Comparison of ENCODE assay signal across 9 cellular contexts in genomic region chr20:35305682-35306556, GRCh38. TPM values are rescaled to one million over a fixed set of nuclear protein-coding genes. Genes with fewer than 3 reads are reported as not detected.
DNase-seq lines count a peak whose midpoint lies in the region; ATAC-seq, FAIRE-seq and TF ChIP-seq lines count a peak whose summit lies in the region.
"Had no signal": no experiment of that assay in that cellular context is flagged by ENCODE, and none has a peak within 500 bp of the region (broad histone marks: within the 10 kb centered on the region; RNA-seq: fewer than 3 reads in every experiment).

No MANE protein-coding gene starts in this region.

- H3K9ac ChIP-seq in GM12878 (ENCODE audit: control insufficient read depth, insufficient read depth, low read length): no peak overlapping the region

- no peak for TF ChIP-seq CTCF in GM12878 (IDR thresholded peaks at IDR 0.05 in 2 of 3, conservative IDR thresholded peaks at IDR 0.05 in 1 of 3; ENCODE audit: control insufficient read depth in 2 of 3, extremely low read depth in 1 of 3, insufficient read depth in 1 of 3, low read depth in 3 of 3, low read length in 3 of 3)
- no peak for TF ChIP-seq CTCF in suprapubic skin (IDR thresholded peaks at IDR 0.05)

- SMC1A ChIA-PET in GM12878 (lab: Charles Lee; ENCODE audit: uncharacterized antibody, unreplicated experiment): interaction anchor here (1.3 to 2.7 kb wide), 2 partner anchors 23 to 142 kb away, joined by 7 to 9 read pairs; no protein-coding TSS in a partner anchor

- no peak overlapping the region for H2AFZ ChIP-seq in GM12878 (ENCODE audit: control insufficient read depth, low read depth, low read length)

- WGBS in GM12878 (ENCODE audit: insufficient coverage, insufficient replicate concordance, low lambda C conversion rate, missing lambda C conversion rate): 58% methylated on average over 12 of the region's 12 CpGs
- 64% methylated on average over 8 of the region's 12 CpGs for WGBS in suprapubic skin

- TF ChIP-seq POLR2A in GM12878 (IDR thresholded peaks at IDR 0.05; ENCODE audit: low read depth, low read length) (no peak), suprapubic skin (IDR thresholded peaks at IDR 0.05) (no peak)

- POLR2A ChIA-PET in GM12878 (lab: Charles Lee): no interaction called here

- H3K9me3 ChIP-seq in GM12878 (replicated peaks; ENCODE audit: control insufficient read depth, insufficient read depth, low read length): no peaks in the 10 kb centered on the region
- H3K9me3 ChIP-seq in muscle layer of duodenum (ENCODE audit: control insufficient read depth in 1 of 2, low read length in 2 of 2): no peaks in the 10 kb centered on the region
- no peaks in the 10 kb centered on the region for H3K9me3 ChIP-seq in suprapubic skin

- H3K27me3 ChIP-seq in GM12878 (replicated peaks in 1 of 2; ENCODE audit: control insufficient read depth in 2 of 2, insufficient read depth in 2 of 2, low read length in 1 of 2) (no peaks in the 10 kb centered on the region), muscle layer of duodenum (ENCODE audit: low read depth, low read length) (no peaks in the 10 kb centered on the region), suprapubic skin (no peaks in the 10 kb centered on the region)

- no peak for FAIRE-seq in GM12878 (lab: Jason Lieb, UNC)

- ATAC-seq in SK-N-SH treated with all-trans-retinoic acid at 6 μM for 48 hours (peak; percentile 75), GM12878 (no peak), HG03439 (IDR thresholded peaks at IDR 0.05; ENCODE audit: unreplicated experiment) (no peak)

- RAD21 ChIA-PET in GM12878 (lab: Charles Lee; ENCODE audit: unreplicated experiment): interaction anchor here (0.5 to 1.4 kb wide), 3 partner anchors 24 to 161 kb away, joined by 3 to 6 read pairs (median 5); no protein-coding TSS in a partner anchor

- H3K4me3 ChIP-seq in GM12878 (no peak overlapping the region), muscle layer of duodenum (ENCODE audit: low read depth in 1 of 2, low read length in 2 of 2) (no peak overlapping the region), suprapubic skin (no peak overlapping the region)

- H3K79me2 ChIP-seq in GM12878 (ENCODE audit: control insufficient read depth, insufficient read depth, low read length): no peaks in the 10 kb centered on the region

- H3K4me1 ChIP-seq in GM12878 (ENCODE audit: control insufficient read depth, insufficient read depth, low read length) (peaks cover 3% of the 10 kb centered on the region), muscle layer of duodenum (ENCODE audit: control insufficient read depth in 1 of 2, insufficient read depth in 2 of 2, low read length in 2 of 2) (peaks cover 4 to 24% of the 10 kb centered on the region in 2 donors), suprapubic skin (peaks cover 64% of the 10 kb centered on the region)

- H3K36me3 ChIP-seq in GM12878 (ENCODE audit: control insufficient read depth in 2 of 2, insufficient read depth in 2 of 2, low read length in 1 of 2): peaks cover 3 to 5% of the 10 kb centered on the region in 2 experiments; a peak in 3 of 4 replicates
- peaks cover 0 to 5% of the 10 kb centered on the region in 2 donors for H3K36me3 ChIP-seq in muscle layer of duodenum (ENCODE audit: control insufficient read depth in 1 of 2, insufficient read depth in 2 of 2, low read length in 2 of 2)
- H3K36me3 ChIP-seq in suprapubic skin: no peaks in the 10 kb centered on the region

- H3K4me2 ChIP-seq in GM12878 (ENCODE audit: control insufficient read depth, insufficient read depth): no peak overlapping the region

- H3K27ac ChIP-seq in GM12878 (ENCODE audit: control insufficient read depth, insufficient read depth) (no peak overlapping the region), muscle layer of duodenum (ENCODE audit: low read length) (peak overlapping the region; percentile 36), suprapubic skin (peak overlapping the region; percentile 86)

- BruUV-seq in GM12878 (replicated peaks; lab: Mats Ljungman, UMichigan): no TSS peak

- intact Hi-C loops in GM12878 (cut with micrococcal nuclease; ENCODE audit: unreplicated experiment): no loop called here

- DNase-seq in H4 (ENCODE audit: low spot score) (peak; percentile 97), GM12878 (ENCODE audit: low read depth, low spot score) (no peak), suprapubic skin (ENCODE audit: low spot score in 2 of 2) (no peak), NCI-H2107 treated with DMSO at 0.1 percent for 48 hours (lab: John Stamatoyannopoulos, UW; ENCODE audit: unreplicated experiment) (no peak), NCI-H510A treated with DMSO at 0.1 percent for 48 hours (lab: John Stamatoyannopoulos, UW) (no peak)

- H4K20me1 ChIP-seq in GM12878 (ENCODE audit: control insufficient read depth, insufficient read depth): no peaks in the 10 kb centered on the region

- TF ChIP-seq RAD21 in GM12878 (IDR thresholded peaks at IDR 0.05; ENCODE audit: insufficient read depth, low read depth, low read length): no peak

- TF ChIP-seq EP300 in GM12878 (IDR thresholded peaks at IDR 0.05; ENCODE audit: borderline replicate concordance in 1 of 2, control insufficient read depth in 1 of 2, low read depth in 2 of 2, low read length in 2 of 2) (no peak), suprapubic skin (IDR thresholded peaks at IDR 0.05) (no peak)

- in situ Hi-C loops in GM12878 (cut with MboI): no loop called here

- CTCF ChIA-PET in GM12878 (lab: Yijun Ruan, JAX): interaction anchor here (0.9 to 7.3 kb wide), 8 partner anchors 13 to 161 kb away, joined by 3 to 81 read pairs (median 5); no protein-coding TSS in a partner anchor

TF ChIP-seq in GM12878, 131 proteins besides CTCF, POLR2A, EP300 and RAD21:
- no peak for TF ChIP-seq JUND (IDR thresholded peaks at IDR 0.05; ENCODE audit: low read depth, low read length)
- TF ChIP-seq RUNX3 (IDR thresholded peaks at IDR 0.05; ENCODE audit: low read length): peak; percentile 14; the same call in 1 of the 2 replicates
- no peak for TF ChIP-seq MTA3 (IDR thresholded peaks at IDR 0.05; ENCODE audit: borderline replicate concordance, low read length)
- no peak for TF ChIP-seq DPF2 (IDR thresholded peaks at IDR 0.05)

RNA-seq across cellular contexts. Expression of gene FAM83C, which starts 13.7 kb away (rescaled TPM):
- not detected in 2 replicates for total RNA-seq in H4 (2014; rRNA removed; shearing (Covaris generic))
- not detected in 2 replicates for total RNA-seq in GM12878 (2013; cell fraction: nucleolus; rRNA removed)
- total RNA-seq in GM12878 (2014; rRNA removed) (not detected in 2 replicates), GM12878 (2014; rRNA removed; fragmentation: Illumina TruSeq; extraction: Trizol) (not detected in 2 replicates), GM12878 (2021) (not detected in 2 replicates), suprapubic skin (10 to 100 TPM; 29.3 to 68.8 (median 65.0) TPM)
- polyA plus RNA-seq in GM12878 (2011; ENCODE audit: low read depth): not detected
- polyA plus RNA-seq in GM12878 (2011; rRNA removed) (not detected in 2 replicates), GM12878 (2014; fragmentation: Illumina TruSeq; extraction: Trizol) (not detected in 2 replicates), GM12878 (2014; fragmentation: Nextera tagmentation; extraction: Ambion mirVana) (not detected), GM12878 (2014; rRNA removed) (not detected in 2 replicates), GM12878 (2016; fragmentation: Nextera tagmentation; extraction: Ambion mirVana) (not detected)
- polyA plus RNA-seq in GM12878 (2011; cell fraction: cytosol; rRNA removed): not detected in 2 replicates
- polyA plus RNA-seq in GM12878 (2011; cell fraction: nucleus; rRNA removed): not detected in 2 replicates
- 0.05 TPM in 1 of 2 replicates, not detected in the other for polyA plus RNA-seq in GM12878 (2012)
- polyA minus RNA-seq in GM12878 (2011; rRNA and poly(A)+ RNA removed): not detected in 2 replicates
- not detected in 2 replicates for polyA minus RNA-seq in GM12878 (2011; cell fraction: cytosol; rRNA and poly(A)+ RNA removed)
- polyA minus RNA-seq in GM12878 (2011; cell fraction: nucleus; rRNA and poly(A)+ RNA removed): not detected in 2 replicates
- polyA plus RNA-seq: IgD-negative memory B cell had no signal

RNA-seq across cellular contexts. Expression of gene EIF6, which starts 21.3 kb away (rescaled TPM):
- 228 and 244 TPM in 2 replicates for total RNA-seq in H4 (2014; rRNA removed; shearing (Covaris generic))
- 28.7 and 28.9 TPM in 2 replicates for total RNA-seq in GM12878 (2013; cell fraction: nucleolus; rRNA removed)
- 189 and 194 TPM in 2 replicates for total RNA-seq in GM12878 (2014; rRNA removed)
- total RNA-seq in GM12878 (2014; rRNA removed; fragmentation: Illumina TruSeq; extraction: Trizol): 120 and 127 TPM in 2 replicates
- total RNA-seq in GM12878 (2021): 163 and 168 TPM in 2 replicates
- polyA plus RNA-seq in GM12878 (2011; ENCODE audit: low read depth): 83.6 TPM
- 91.4 and 179 TPM in 2 replicates for polyA plus RNA-seq in GM12878 (2011; rRNA removed)
- polyA plus RNA-seq in GM12878 (2011; cell fraction: cytosol; rRNA removed): 259 and 394 TPM in 2 replicates
- polyA plus RNA-seq in GM12878 (2011; cell fraction: nucleus; rRNA removed): 240 and 253 TPM in 2 replicates
- 92.0 and 97.7 TPM in 2 replicates for polyA plus RNA-seq in GM12878 (2012)
- 88.4 and 164 TPM in 2 replicates for polyA plus RNA-seq in GM12878 (2014; fragmentation: Illumina TruSeq; extraction: Trizol)
- 100 to 1,000 TPM; 405 to 607 TPM for polyA plus RNA-seq in GM12878 (2014; fragmentation: Nextera tagmentation; extraction: Ambion mirVana)
- 204 and 214 TPM in 2 replicates for polyA plus RNA-seq in GM12878 (2014; rRNA removed)
- polyA plus RNA-seq in GM12878 (2016; fragmentation: Nextera tagmentation; extraction: Ambion mirVana): 100 to 1,000 TPM; 256 to 277 TPM
- polyA minus RNA-seq in GM12878 (2011; rRNA and poly(A)+ RNA removed): 121 and 171 TPM in 2 replicates
- polyA minus RNA-seq in GM12878 (2011; cell fraction: cytosol; rRNA and poly(A)+ RNA removed): 35.1 and 47.9 TPM in 2 replicates
- 25.6 and 46.9 TPM in 2 replicates for polyA minus RNA-seq in GM12878 (2011; cell fraction: nucleus; rRNA and poly(A)+ RNA removed)
- 100 to 1,000 TPM; 111 to 229 (median 174) TPM for total RNA-seq in suprapubic skin

RNA-seq across cellular contexts. Expression of gene MMP24OS, which starts 28.0 kb away (rescaled TPM):
- total RNA-seq in H4 (2014; rRNA removed; shearing (Covaris generic)): 4.0 and 10.4 TPM in 2 replicates
- total RNA-seq in GM12878 (2013; cell fraction: nucleolus; rRNA removed): 68.0 and 70.0 TPM in 2 replicates
- total RNA-seq in GM12878 (2014; rRNA removed) (9.6 and 10.7 TPM in 2 replicates), GM12878 (2014; rRNA removed; fragmentation: Illumina TruSeq; extraction: Trizol) (6.2 and 7.1 TPM in 2 replicates), GM12878 (2021) (30.9 and 31.4 TPM in 2 replicates), suprapubic skin (10 to 100 TPM; 25.2 to 46.8 (median 35.2) TPM)
- 9.2 TPM for polyA plus RNA-seq in GM12878 (2011; ENCODE audit: low read depth)
- polyA plus RNA-seq in GM12878 (2011; rRNA removed) (9.6 and 12.3 TPM in 2 replicates), GM12878 (2014; fragmentation: Illumina TruSeq; extraction: Trizol) (3.4 and 9.1 TPM in 2 replicates), GM12878 (2014; fragmentation: Nextera tagmentation; extraction: Ambion mirVana) (1 to 10 TPM; 2.0 to 3.6 TPM), GM12878 (2014; rRNA removed) (25.8 and 27.9 TPM in 2 replicates), GM12878 (2016; fragmentation: Nextera tagmentation; extraction: Ambion mirVana) (10 to 100 TPM; 18.3 to 20.0 TPM)
- 16.2 and 16.5 TPM in 2 replicates for polyA plus RNA-seq in GM12878 (2011; cell fraction: cytosol; rRNA removed)
- 31.7 and 36.4 TPM in 2 replicates for polyA plus RNA-seq in GM12878 (2011; cell fraction: nucleus; rRNA removed)
- polyA plus RNA-seq in GM12878 (2012): 31.3 and 32.3 TPM in 2 replicates
- 10.9 and 26.3 TPM in 2 replicates for polyA minus RNA-seq in GM12878 (2011; rRNA and poly(A)+ RNA removed)
- 12.2 and 16.9 TPM in 2 replicates for polyA minus RNA-seq in GM12878 (2011; cell fraction: cytosol; rRNA and poly(A)+ RNA removed)
- 35.1 and 46.4 TPM in 2 replicates for polyA minus RNA-seq in GM12878 (2011; cell fraction: nucleus; rRNA and poly(A)+ RNA removed)

Comparison
In these comparisons a context has a peak if more than half of its experiments do, and no peak if none do; other contexts are left out.
1. RNA of gene FAM83C, which starts 13.7 kb away (total RNA-seq): 29.3 to 68.8 TPM in suprapubic skin; not detected in H4 and not detected in GM12878; every median in the first group is over 10 times any median in the second.